ENCODE assay signal across 9 cellular contexts in genomic region chr10:79981356-79981672, GRCh38. TPM values are rescaled to one million over a fixed set of nuclear protein-coding genes. Genes with fewer than 3 reads are reported as not detected.
DNase-seq lines count a peak whose midpoint lies in the region; ATAC-seq lines count a peak whose summit lies in the region.
"Had no signal": no experiment of that assay in that cellular context is flagged by ENCODE, and none has a peak within 500 bp of the region (broad histone marks: within the 10 kb centered on the region; RNA-seq: fewer than 3 reads in every experiment).

No MANE protein-coding gene starts in this region.

- H3K4me3 Mint-ChIP-seq in activated naive CD4-positive, alpha-beta T cell treated with anti-CD3 and anti-CD28 coated beads for 36 hours: peak overlapping the region; percentile 62
- H3K4me3 Mint-ChIP-seq: activated T-cell treated with anti-CD3 and anti-CD28 coated beads, Interleukin-2, amount 50 U/mL, for 4 hours had no signal

- WGBS in mesodermal cell (ENCODE audit: insufficient coverage in 2 of 2), 2 experiments: 0 to 11% methylated on average over 11 to 12 of the region's 19 CpGs

- peaks cover 13% of the 10 kb centered on the region for H3K4me1 Mint-ChIP-seq in activated naive CD4-positive, alpha-beta T cell treated with anti-CD3 and anti-CD28 coated beads for 36 hours (ENCODE audit: low read depth)

- no peaks in the 10 kb centered on the region for H3K4me1 ChIP-seq in duodenal mucosa (ENCODE audit: control insufficient read depth in 1 of 2, insufficient read depth in 2 of 2, low read length in 2 of 2)
- H3K4me1 ChIP-seq in mesodermal cell (ENCODE audit: control insufficient read depth, insufficient read depth, low read length, poor library complexity, severe bottlenecking): peaks cover 8% of the 10 kb centered on the region

- H3K36me3 Mint-ChIP-seq in activated naive CD4-positive, alpha-beta T cell treated with anti-CD3 and anti-CD28 coated beads for 36 hours (ENCODE audit: low read depth): no peaks in the 10 kb centered on the region

- CTCF ChIA-PET in activated naive CD4-positive, alpha-beta T cell treated with anti-CD3 and anti-CD28 coated beads for 36 hours (lab: Charles Lee): no interaction called here

- H3K27ac ChIP-seq in duodenal mucosa (ENCODE audit: low read depth, low read length) (no peak overlapping the region), mesodermal cell (ENCODE audit: low read depth, low read length, severe bottlenecking) (no peak overlapping the region)

- H3K36me3 ChIP-seq in duodenal mucosa (ENCODE audit: control insufficient read depth in 1 of 2, insufficient read depth in 2 of 2, low read length in 2 of 2) (no peaks in the 10 kb centered on the region), mesodermal cell (ENCODE audit: control insufficient read depth, insufficient read depth, low read length) (no peaks in the 10 kb centered on the region)

- no peak for ATAC-seq in GM21737 (IDR thresholded peaks at IDR 0.05; ENCODE audit: unreplicated experiment)

- intact Hi-C loops in activated naive CD4-positive, alpha-beta T cell treated with anti-CD3 and anti-CD28 coated beads for 36 hours (cut with micrococcal nuclease): loop anchor here (1.0 kb wide), 1 partner anchor 26 kb away; no protein-coding TSS in a partner anchor

- H3K27ac Mint-ChIP-seq in activated naive CD4-positive, alpha-beta T cell treated with anti-CD3 and anti-CD28 coated beads for 36 hours: no peak overlapping the region

- no peak for DNase-seq in activated naive CD4-positive, alpha-beta T cell treated with anti-CD3 and anti-CD28 coated beads for 36 hours
- no peak for DNase-seq in activated naive CD4-positive, alpha-beta T cell treated with Interleukin-2 at 50 U/mL for 16 hours
- DNase-seq in ureter (ENCODE audit: low spot score) (peak; percentile 52), NCI-H187 (lab: John Stamatoyannopoulos, UW) (no peak), KG1 (lab: John Stamatoyannopoulos, UW) (no peak)
- DNase-seq: activated T-cell treated with anti-CD3 and anti-CD28 coated beads, Interleukin-2, amount 50 U/mL, for 4 hours had no signal

- H3K9ac ChIP-seq in duodenal mucosa (ENCODE audit: low read depth in 1 of 2, low read length in 2 of 2): no peak overlapping the region

- H3K4me3 ChIP-seq in duodenal mucosa (ENCODE audit: low read depth in 1 of 2, low read length in 2 of 2): peak overlapping the region; percentile 50 to 71
- H3K4me3 ChIP-seq in mesodermal cell (ENCODE audit: extremely low read depth, insufficient read depth, low read length, poor library complexity, severe bottlenecking): peak overlapping the region; percentile 63

- no peaks in the 10 kb centered on the region for H3K9me3 ChIP-seq in duodenal mucosa (ENCODE audit: control insufficient read depth in 1 of 2, low read length in 2 of 2)
- peaks cover 1% of the 10 kb centered on the region for H3K9me3 ChIP-seq in mesodermal cell (ENCODE audit: control insufficient read depth, low read length)

- H3K9me3 Mint-ChIP-seq in activated naive CD4-positive, alpha-beta T cell treated with anti-CD3 and anti-CD28 coated beads for 36 hours: no peaks in the 10 kb centered on the region
- H3K9me3 Mint-ChIP-seq: activated T-cell treated with anti-CD3 and anti-CD28 coated beads, Interleukin-2, amount 50 U/mL, for 4 hours had no signal

- H3K27me3 Mint-ChIP-seq in activated naive CD4-positive, alpha-beta T cell treated with anti-CD3 and anti-CD28 coated beads for 36 hours (ENCODE audit: low read depth): peaks cover 41% of the 10 kb centered on the region

- peaks cover 9 to 22% of the 10 kb centered on the region in 2 donors for H3K27me3 ChIP-seq in duodenal mucosa (ENCODE audit: control insufficient read depth in 1 of 2, insufficient read depth in 2 of 2, low read length in 2 of 2)

RNA-seq across cellular contexts. Expression of gene SFTPD, which starts 32.4 kb away (rescaled TPM):
- not detected for total RNA-seq in activated naive CD4-positive, alpha-beta T cell treated with anti-CD3 and anti-CD28 coated beads for 36 hours
- polyA plus RNA-seq in mesodermal cell (2013, experiment 1 of 2): 0.29 TPM
- polyA plus RNA-seq in mesodermal cell (2013, experiment 2 of 2): not detected
- 0.89 TPM for total RNA-seq in ureter
